ENCODE assay signal across 9 cellular contexts in the genomic region with DNA sequence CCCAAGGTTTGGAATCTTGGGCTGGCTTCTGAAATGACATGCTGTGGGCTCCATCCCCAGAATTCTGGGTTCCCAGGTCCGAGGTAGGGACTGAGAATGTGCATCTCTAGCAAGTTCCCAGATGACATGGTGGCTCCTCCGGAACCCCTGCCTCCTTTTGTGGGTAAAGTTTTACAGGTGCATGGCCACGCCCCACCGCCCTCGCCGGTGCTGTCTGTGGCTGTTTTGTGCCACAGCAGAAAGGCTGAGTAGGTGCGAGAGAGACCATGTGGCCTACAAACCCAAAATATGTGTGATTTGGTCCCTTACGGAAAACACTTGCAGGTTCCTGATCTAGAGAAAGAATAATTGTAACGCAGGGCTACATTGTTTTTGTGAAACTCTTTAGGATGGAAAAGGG. TPM values are rescaled to one million over a fixed set of nuclear protein-coding genes. Genes with fewer than 3 reads are reported as not detected.
DNase-seq lines count a peak whose midpoint lies in the region; ATAC-seq lines count a peak whose summit lies in the region.
"Had no signal": no experiment of that assay in that cellular context is flagged by ENCODE, and none has a peak within 500 bp of the region (broad histone marks: within the 10 kb centered on the region; RNA-seq: fewer than 3 reads in every experiment).

No MANE protein-coding gene starts in this region.

- peak; percentile 79 for ATAC-seq in stimulated activated memory B cell treated with anti-CD40 and anti-IgM and Interleukin-4, amounts not matched to agents 10 μg/mL and 1 μg/mL and 100 μg/mL, for 72 hours
- ATAC-seq in GM18511 (IDR thresholded peaks at IDR 0.05; ENCODE audit: unreplicated experiment) (no peak), HG02852 (IDR thresholded peaks at IDR 0.05; ENCODE audit: unreplicated experiment) (no peak)

- no peak overlapping the region for H3K4me3 Mint-ChIP-seq in T-helper 1 cell treated with Interleukin-12 subunit alpha and Interleukin-12 subunit beta and Interleukin-4 antibody, amounts not matched to agents 30 μg/mL and 1 μg/mL, for 36 hours
- H3K4me3 Mint-ChIP-seq in immature natural killer cell = no peak overlapping the region
- no peak overlapping the region for H3K4me3 Mint-ChIP-seq in stimulated activated memory B cell treated with anti-CD40 and anti-IgM and Interleukin-4, amounts not matched to agents 10 μg/mL and 1 μg/mL and 100 μg/mL, for 72 hours

- H3K9me3 Mint-ChIP-seq in T-helper 1 cell treated with Interleukin-12 subunit alpha and Interleukin-12 subunit beta and Interleukin-4 antibody, amounts not matched to agents 30 μg/mL and 1 μg/mL, for 36 hours = peaks cover 6% of the 10 kb centered on the region
- peaks cover 0 to 5% (median 3%) of the 10 kb centered on the region in 6 donors for H3K9me3 Mint-ChIP-seq in immature natural killer cell
- peaks cover 2% of the 10 kb centered on the region for H3K9me3 Mint-ChIP-seq in stimulated activated memory B cell treated with anti-CD40 and anti-IgM and Interleukin-4, amounts not matched to agents 10 μg/mL and 1 μg/mL and 100 μg/mL, for 72 hours

- H3K4me1 Mint-ChIP-seq in T-helper 1 cell treated with Interleukin-12 subunit alpha and Interleukin-12 subunit beta and Interleukin-4 antibody, amounts not matched to agents 30 μg/mL and 1 μg/mL, for 36 hours (ENCODE audit: low read depth) = peaks cover 32% of the 10 kb centered on the region
- peaks cover 24 to 36% of the 10 kb centered on the region in 2 donors for H3K4me1 Mint-ChIP-seq in immature natural killer cell
- H3K4me1 Mint-ChIP-seq in stimulated activated memory B cell treated with anti-CD40 and anti-IgM and Interleukin-4, amounts not matched to agents 10 μg/mL and 1 μg/mL and 100 μg/mL, for 72 hours = peaks cover 48% of the 10 kb centered on the region

- H3K36me3 Mint-ChIP-seq in T-helper 1 cell treated with Interleukin-12 subunit alpha and Interleukin-12 subunit beta and Interleukin-4 antibody, amounts not matched to agents 30 μg/mL and 1 μg/mL, for 36 hours (ENCODE audit: low read depth) = peaks cover 25% of the 10 kb centered on the region
- no peaks in the 10 kb centered on the region for H3K36me3 Mint-ChIP-seq in immature natural killer cell
- H3K36me3 Mint-ChIP-seq in stimulated activated memory B cell treated with anti-CD40 and anti-IgM and Interleukin-4, amounts not matched to agents 10 μg/mL and 1 μg/mL and 100 μg/mL, for 72 hours = no peaks in the 10 kb centered on the region

- peak overlapping the region; percentile 37 for H3K27ac Mint-ChIP-seq in T-helper 1 cell treated with Interleukin-12 subunit alpha and Interleukin-12 subunit beta and Interleukin-4 antibody, amounts not matched to agents 30 μg/mL and 1 μg/mL, for 36 hours
- H3K27ac Mint-ChIP-seq in immature natural killer cell = peak overlapping the region in 5 of 6 donors; percentile 58 to 87 (median 85)
- H3K27ac Mint-ChIP-seq in stimulated activated memory B cell treated with anti-CD40 and anti-IgM and Interleukin-4, amounts not matched to agents 10 μg/mL and 1 μg/mL and 100 μg/mL, for 72 hours = no peak overlapping the region

- DNase-seq in activated T-cell treated with anti-CD3 and anti-CD28 coated beads, Interleukin-2, amount 50 U/mL, for 1 hour = peak; percentile 78
- DNase-seq in immature natural killer cell (no peak), NCI-H748 treated with DMSO at 0.1 percent for 48 hours (lab: John Stamatoyannopoulos, UW) (no peak), cerebellar nuclear complex (lab: John Stamatoyannopoulos, UW) (no peak)
- DNase-seq: NCI-H226 had no signal

- H3K27me3 Mint-ChIP-seq in T-helper 1 cell treated with Interleukin-12 subunit alpha and Interleukin-12 subunit beta and Interleukin-4 antibody, amounts not matched to agents 30 μg/mL and 1 μg/mL, for 36 hours (ENCODE audit: low read depth) = no peaks in the 10 kb centered on the region
- H3K27me3 Mint-ChIP-seq in immature natural killer cell (ENCODE audit: low read depth in 3 of 3) = peaks cover 2 to 36% (median 29%) of the 10 kb centered on the region in 3 donors
- no peaks in the 10 kb centered on the region for H3K27me3 Mint-ChIP-seq in stimulated activated memory B cell treated with anti-CD40 and anti-IgM and Interleukin-4, amounts not matched to agents 10 μg/mL and 1 μg/mL and 100 μg/mL, for 72 hours

RNA-seq across cellular contexts. Expression of a gene that starts 30.9 kb away (rescaled TPM):
- 1 to 10 TPM in 1 of 3 donors, under 1 TPM in 1, not detected in 1; 0.87 to 1.0 TPM for polyA plus RNA-seq in immature natural killer cell
